Comparison of ENCODE assay signal across 1 cellular context in genomic region chr9:131578778-131579504, GRCh38.
TF ChIP-seq lines count a peak whose summit lies in the region.

No MANE protein-coding gene starts in this region.

TF ChIP-seq in GM12878, 131 proteins besides CTCF, POLR2A, EP300 and RAD21 (continued from another document):
- TF ChIP-seq HSF1 (IDR thresholded peaks at IDR 0.05; ENCODE audit: low read depth, low read length) (no peak), SPI1 (IDR thresholded peaks at IDR 0.05; ENCODE audit: borderline replicate concordance, insufficient read depth, low read depth, low read length) (peak; percentile 46; the same call in 1 of the 2 replicates), TCF3 (IDR thresholded peaks at IDR 0.05; ENCODE audit: borderline replicate concordance, insufficient read depth, low read depth, low read length) (0 out of 2 replicates have a peak, but pooled peaks have one; percentile 51), IKZF1 (conservative IDR thresholded peaks at IDR 0.05) (peak; percentile 28; the same call in 1 of the 2 replicates)
